ENCODE assay signal across 8 cellular contexts in genomic region chr14:64914237-64914971, GRCh38. TPM values are rescaled to one million over a fixed set of nuclear protein-coding genes. Genes with fewer than 3 reads are reported as not detected.
DNase-seq lines count a peak whose midpoint lies in the region; ATAC-seq, FAIRE-seq and TF ChIP-seq lines count a peak whose summit lies in the region.

Gene CHURC1, plus strand, starts transcription at chr14:64914455. Its CDS starts 41 bp downstream, at chr14:64914496.

- H3K4me1 Mint-ChIP-seq in CD14-positive monocyte = peaks cover 30% of the 10 kb centered on the region

- peak within 1 kb of the TSS; percentile 96 for H2AFZ ChIP-seq in HepG2 (ENCODE audit: low read length)

- CTCF ChIA-PET in HepG2 (lab: Yijun Ruan, JAX; ENCODE audit: low intra/inter-chr PET ratio, low total read pairs) = no interaction called here

- no peaks in the 10 kb centered on the region; a peak in 1 of 5 replicates for H3K27me3 ChIP-seq in HepG2 (ENCODE audit: control insufficient read depth in 1 of 2, insufficient read depth in 2 of 2, low read length in 2 of 2)

- no peaks in the 10 kb centered on the region for H3K36me3 ChIP-seq in HepG2 (replicated peaks in 1 of 2; ENCODE audit: control insufficient read depth in 1 of 2, insufficient read depth in 2 of 2, low read length in 2 of 2)

- DNase-seq in CD14-positive monocyte (ENCODE audit: low spot score) = peak; percentile 98
- DNase-seq in NCI-H82 (lab: John Stamatoyannopoulos, UW) = peak; percentile 99
- peak; percentile 99 for DNase-seq in activated CD4-positive, alpha-beta T cell treated with anti-CD3 and anti-CD28 coated beads, Interleukin-2, amount 50 U/mL, for 48 hours
- DNase-seq in dermis microvascular lymphatic vessel endothelial cell (ENCODE audit: low read depth in 2 of 2) = peak; percentile 94 to 97
- DNase-seq in HepG2 (ENCODE audit: low spot score) = peak; percentile 95
- DNase-seq in stimulated activated CD4-positive, alpha-beta T cell treated with anti-CD3 and anti-CD28 coated beads, Interleukin-4, amount 100 ng/mL, for 1 hour = peak; percentile 96

- H3K4me2 ChIP-seq in HepG2 (ENCODE audit: low read depth, low read length) = peak within 1 kb of the TSS; percentile 92

- peak within 1 kb of the TSS; percentile 92 to 97 (median 95) for H3K27ac Mint-ChIP-seq in CD14-positive monocyte

- peaks cover 5 to 10% of the 10 kb centered on the region in 2 donors for H3K36me3 Mint-ChIP-seq in CD14-positive monocyte

- peak within 1 kb of the TSS; percentile 94 for H3K9ac ChIP-seq in HepG2 (ENCODE audit: insufficient read depth, low read depth, low read length)

- peak; percentile 98 for ATAC-seq in GM19397 (IDR thresholded peaks at IDR 0.05; ENCODE audit: unreplicated experiment)
- ATAC-seq in HG03571 (IDR thresholded peaks at IDR 0.05; ENCODE audit: unreplicated experiment) = peak; percentile 93
- peak; percentile 98 for ATAC-seq in HepG2

- H3K27ac ChIP-seq in HepG2 (ENCODE audit: extremely low read length, insufficient read depth, low read length) = peak within 1 kb of the TSS; percentile 78

- POLR2A ChIA-PET in HepG2 (lab: Yijun Ruan, JAX) = interaction anchor here (0.8 to 2.3 kb wide), 9 partner anchors 10 to 129 kb away, joined by 3 to 14 read pairs (median 7); partner anchors contain the start of genes FNTB and GPX2

- no peak for TF ChIP-seq EP300 in HepG2 (IDR thresholded peaks at IDR 0.05; ENCODE audit: low read depth in 2 of 2, low read length in 2 of 2)
- no peak for TF ChIP-seq EP300 in HepG2 (CRISPR knock-in tag; IDR thresholded peaks at IDR 0.05; ENCODE audit: borderline replicate concordance)

- H3K27me3 Mint-ChIP-seq in CD14-positive monocyte (ENCODE audit: low read depth in 3 of 3) = peaks cover 3 to 7% (median 6%) of the 10 kb centered on the region in 3 donors

- no peaks in the 10 kb centered on the region for H3K9me3 ChIP-seq in HepG2 (ENCODE audit: low read length)

- peaks cover 29% of the 10 kb centered on the region for H3K79me2 ChIP-seq in HepG2 (ENCODE audit: insufficient read depth, low read length)

- H4K20me1 ChIP-seq in HepG2 (ENCODE audit: insufficient read depth, low read length) = 0 out of 2 replicates have a peak, but pooled peaks cover 3% of the 10 kb centered on the region

- FAIRE-seq in HepG2 (lab: Jason Lieb, UNC) = peak; percentile 83

- intact Hi-C loops in CD14-positive monocyte (cut with micrococcal nuclease) = loop anchor here (10.0 kb wide), 3 partner anchors 70 to 260 kb away; partner anchors contain the start of genes FNTB (in 2 of the 2) and MAX (in 2 of the 2)
- intact Hi-C loops in HepG2 (cut with micrococcal nuclease; ENCODE audit: unreplicated experiment) = loop anchor here (1.0 to 2.0 kb wide), 2 partner anchors 24 to 72 kb away; partner anchors contain the start of gene FNTB

- peaks cover 34% of the 10 kb centered on the region for H3K4me1 ChIP-seq in HepG2 (ENCODE audit: insufficient read depth, low read length)

- TF ChIP-seq RAD21 in HepG2 (CRISPR knock-in tag; IDR thresholded peaks at IDR 0.05) = peak; percentile 36; the same call in 1 of the 2 replicates

- no TSS peak for BruUV-seq in HepG2 (replicated peaks; lab: Mats Ljungman, UMichigan)

- TF ChIP-seq POLR2A in HepG2 (IDR thresholded peaks at IDR 0.05; ENCODE audit: insufficient read depth in 1 of 2, low read depth in 2 of 2, low read length in 2 of 2) = peak; percentile 93 to 95

- no peak for TF ChIP-seq CTCF in CD14-positive monocyte (IDR thresholded peaks at IDR 0.05)
- TF ChIP-seq CTCF in HepG2 (CRISPR knock-in tag; IDR thresholded peaks at IDR 0.05) = 0 out of 2 replicates have a peak, but pooled peaks have one; percentile 4

- WGBS in HepG2 (ENCODE audit: low lambda C conversion rate) = 0% methylated on average over 17 of the region's 49 CpGs

- H3K9me3 Mint-ChIP-seq in CD14-positive monocyte = peaks cover 0 to 2% (median 0%) of the 10 kb centered on the region in 7 donors

- peak within 1 kb of the TSS; percentile 86 to 97 (median 90) for H3K4me3 ChIP-seq in HepG2 (replicated peaks in 1 of 3; ENCODE audit: insufficient read depth in 1 of 3, low read depth in 2 of 3, low read length in 3 of 3)

- peak within 1 kb of the TSS; percentile 81 to 92 for H3K4me3 Mint-ChIP-seq in CD14-positive monocyte

- in situ Hi-C loops in HepG2 (cut with HindIII; ENCODE audit: extremely low pct_ligation_motif_present, low pct_unique_long_range_greater_than_20kb) = no loop called here

TF ChIP-seq in HepG2, 621 proteins besides CTCF, POLR2A, EP300 and RAD21 (continues in another document):
- peak; percentile 60; the same call in 1 of the 2 replicates for TF ChIP-seq NR2C2 (CRISPR knock-in tag; IDR thresholded peaks at IDR 0.05; ENCODE audit: borderline replicate concordance)
- no peak for TF ChIP-seq FOXA1 (IDR thresholded peaks at IDR 0.05)
- TF ChIP-seq FOXA1 (CRISPR knock-in tag; IDR thresholded peaks at IDR 0.05) = peak; percentile 68
- TF ChIP-seq ZNF274 (CRISPR knock-in tag; IDR thresholded peaks at IDR 0.05) = peak; percentile 21
- peak; percentile 95 for TF ChIP-seq PHF8 (CRISPR knock-in tag; IDR thresholded peaks at IDR 0.05)
- no peak for TF ChIP-seq ZNF704 (CRISPR knock-in tag; IDR thresholded peaks at IDR 0.05; ENCODE audit: borderline replicate concordance)
- TF ChIP-seq TFDP2 (CRISPR knock-in tag; IDR thresholded peaks at IDR 0.05) = 0 out of 2 replicates have a peak, but pooled peaks have one; percentile 29
- peak; percentile 4; the same call in 1 of the 2 replicates for TF ChIP-seq ZNF605 (CRISPR knock-in tag; IDR thresholded peaks at IDR 0.05)
- peak; percentile 44; the same call in 1 of the 2 replicates for TF ChIP-seq CSRNP1 (CRISPR knock-in tag; IDR thresholded peaks at IDR 0.05)
- 0 out of 2 replicates have a peak, but pooled peaks have one; percentile 65 for TF ChIP-seq MTA1 (CRISPR knock-in tag; IDR thresholded peaks at IDR 0.05; ENCODE audit: borderline replicate concordance)
- no peak for TF ChIP-seq TCF7L2 (IDR thresholded peaks at IDR 0.05; ENCODE audit: low read depth, low read length)
- TF ChIP-seq FOXP1 (IDR thresholded peaks at IDR 0.05) = no peak
- no peak for TF ChIP-seq FOXP1 (CRISPR knock-in tag; IDR thresholded peaks at IDR 0.05)
- TF ChIP-seq KLF13 (CRISPR knock-in tag; IDR thresholded peaks at IDR 0.05) = no peak

RNA-seq across cellular contexts. Expression of gene CHURC1, which starts in this region (rescaled TPM):
- polyA plus RNA-seq in CD14-positive monocyte = 10 to 100 TPM; 81.2 to 98.3 TPM
- total RNA-seq in dermis microvascular lymphatic vessel endothelial cell = 35.7 and 52.6 TPM in 2 replicates
- total RNA-seq in HepG2 (2016; rRNA removed; fragmentation: Illumina TruSeq; extraction: Trizol) = 72.1 and 74.4 TPM in 2 replicates
- 16.5 and 18.5 TPM in 2 replicates for total RNA-seq in HepG2 (2016; cell fraction: cytosol; rRNA removed; fragmentation: Illumina TruSeq; extraction: Trizol; ENCODE audit: low read depth)
- 75.0 and 76.5 TPM in 2 replicates for total RNA-seq in HepG2 (2016; cell fraction: insoluble cytoplasmic fraction; rRNA removed; fragmentation: Illumina TruSeq; extraction: Trizol)
- 23.3 and 30.6 TPM in 2 replicates for total RNA-seq in HepG2 (2016; cell fraction: membrane; rRNA removed; fragmentation: Illumina TruSeq; extraction: Trizol)
- total RNA-seq in HepG2 (2016; cell fraction: nucleus; rRNA removed; fragmentation: Illumina TruSeq; extraction: Trizol) = 35.7 and 40.9 TPM in 2 replicates
- 35.8 and 41.1 TPM in 2 replicates for polyA plus RNA-seq in HepG2 (2011; rRNA removed)
- polyA plus RNA-seq in HepG2 (2011; cell fraction: cytosol; rRNA removed) = 27.6 and 35.9 TPM in 2 replicates
- 20.8 and 25.4 TPM in 2 replicates for polyA plus RNA-seq in HepG2 (2011; cell fraction: nucleus; rRNA removed)
- 23.0 and 52.4 TPM in 2 replicates for polyA plus RNA-seq in HepG2 (2012)
- polyA plus RNA-seq in HepG2 (2016; cell fraction: cytosol; fragmentation: Illumina TruSeq; extraction: Trizol; ENCODE audit: low read depth) = 22.9 and 25.5 TPM in 2 replicates
- 67.0 and 70.3 TPM in 2 replicates for polyA plus RNA-seq in HepG2 (2016; cell fraction: insoluble cytoplasmic fraction; fragmentation: Illumina TruSeq; extraction: Trizol; ENCODE audit: low read depth)
- polyA plus RNA-seq in HepG2 (2016; cell fraction: membrane; fragmentation: Illumina TruSeq; extraction: Trizol; ENCODE audit: low read depth) = 24.8 and 25.8 TPM in 2 replicates
- 44.4 and 74.3 TPM in 2 replicates for polyA plus RNA-seq in HepG2 (2016; cell fraction: nucleus; fragmentation: Illumina TruSeq; extraction: Trizol; ENCODE audit: insufficient read depth, low read depth)
- 6.9 and 33.8 TPM in 2 replicates for polyA minus RNA-seq in HepG2 (2011; rRNA and poly(A)+ RNA removed; ENCODE audit: low replicate concordance)
- 9.8 and 13.8 TPM in 2 replicates for polyA minus RNA-seq in HepG2 (2011; cell fraction: cytosol; rRNA and poly(A)+ RNA removed)
- 40.3 and 42.6 TPM in 2 replicates for polyA minus RNA-seq in HepG2 (2011; cell fraction: nucleus; rRNA and poly(A)+ RNA removed)

Comparison
In these comparisons a context has a peak if more than half of its experiments do, and no peak if none do; other contexts are left out.
1. Peak in every context shown above with its lines: DNase-seq, ATAC-seq, H3K4me3 ChIP-seq and H3K27ac ChIP-seq.